Comparison of ENCODE assay signal across 13 cellular contexts in genomic region chr9:79764377-79764776, GRCh38.
A peak's percentile ranks its signal among the peaks of the same experiment; 100 is the strongest.
DNase-seq lines count a peak whose midpoint lies in the region; ATAC-seq, FAIRE-seq and TF ChIP-seq lines count a peak whose summit lies in the region.
"Had no signal": no experiment of that assay in that cellular context is flagged by ENCODE, and none has a peak within 500 bp of the region (broad histone marks: within the 10 kb centered on the region; RNA-seq: fewer than 3 reads in every experiment).

No MANE protein-coding gene starts in this region.

- no peak for TF ChIP-seq CTCF in smooth muscle cell (IDR thresholded peaks at IDR 0.05; ENCODE audit: borderline replicate concordance, insufficient read depth, poor library complexity, severe bottlenecking)

- no peak overlapping the region for H2AFZ ChIP-seq in GM23248
- no peak overlapping the region for H2AFZ ChIP-seq in smooth muscle cell (ENCODE audit: low read depth)

- DNase-seq in GM23248 (peak; percentile 96), astrocyte of the hippocampus (ENCODE audit: low read depth, low spot score) (peak; percentile 98), right cardiac atrium (peak in 2 of 3 donors; percentile 20 to 68), smooth muscle cell (lab: John Stamatoyannopoulos, UW; ENCODE audit: unreplicated experiment) (peak; percentile 27), RKO (ENCODE audit: low spot score) (no peak), frontal cortex (ENCODE audit: low spot score in 2 of 2) (no peak)
- no peak for DNase-seq in naive thymus-derived CD8-positive, alpha-beta T cell
- no peak for DNase-seq in natural killer cell treated with Interleukin-12 subunit alpha and Interleukin-12 subunit beta and Interleukin-15 and Interleukin-18, amount 100 ng/mL, for 72 hours (ENCODE audit: low spot score)
- DNase-seq: NCI-H1048; SHP77 treated with DMSO at 0.1 percent for 48 hours; stimulated activated CD4-positive, alpha-beta T cell treated with anti-CD3 and anti-CD28 coated beads, Interleukin-4, amount 100 ng/mL, for 1 hour had no signal

- H3K9me3 Mint-ChIP-seq in naive thymus-derived CD8-positive, alpha-beta T cell: no peaks in the 10 kb centered on the region
- no peaks in the 10 kb centered on the region for H3K9me3 Mint-ChIP-seq in natural killer cell treated with Interleukin-12 subunit alpha and Interleukin-12 subunit beta and Interleukin-15 and Interleukin-18, amount 100 ng/mL, for 72 hours
- H3K9me3 Mint-ChIP-seq: memory B cell had no signal

- FAIRE-seq in frontal cortex (lab: Jason Lieb, UNC): no peak

- no peaks in the 10 kb centered on the region for H3K27me3 ChIP-seq in GM23248 (replicated peaks; ENCODE audit: insufficient read depth)
- H3K27me3 ChIP-seq in right cardiac atrium (ENCODE audit: control insufficient read depth, insufficient read depth): no peaks in the 10 kb centered on the region
- no peaks in the 10 kb centered on the region for H3K27me3 ChIP-seq in smooth muscle cell (ENCODE audit: low read depth)
- H3K27me3 ChIP-seq: vagina had no signal

- H3K4me1 Mint-ChIP-seq in naive thymus-derived CD8-positive, alpha-beta T cell: peaks cover 0 to 1% (median 0%) of the 10 kb centered on the region in 4 donors
- no peaks in the 10 kb centered on the region for H3K4me1 Mint-ChIP-seq in natural killer cell treated with Interleukin-12 subunit alpha and Interleukin-12 subunit beta and Interleukin-15 and Interleukin-18, amount 100 ng/mL, for 72 hours (ENCODE audit: low read depth in 2 of 2)

- H4K20me1 ChIP-seq in GM23248 (ENCODE audit: insufficient read depth): no peaks in the 10 kb centered on the region
- no peaks in the 10 kb centered on the region for H4K20me1 ChIP-seq in smooth muscle cell (ENCODE audit: low read depth)

- no peaks in the 10 kb centered on the region for H3K36me3 Mint-ChIP-seq in naive thymus-derived CD8-positive, alpha-beta T cell
- no peaks in the 10 kb centered on the region for H3K36me3 Mint-ChIP-seq in natural killer cell treated with Interleukin-12 subunit alpha and Interleukin-12 subunit beta and Interleukin-15 and Interleukin-18, amount 100 ng/mL, for 72 hours
- H3K36me3 Mint-ChIP-seq: memory B cell had no signal

- H3K4me3 Mint-ChIP-seq in naive thymus-derived CD8-positive, alpha-beta T cell: no peak overlapping the region
- no peak overlapping the region for H3K4me3 Mint-ChIP-seq in natural killer cell treated with Interleukin-12 subunit alpha and Interleukin-12 subunit beta and Interleukin-15 and Interleukin-18, amount 100 ng/mL, for 72 hours
- H3K4me3 Mint-ChIP-seq: memory B cell had no signal

- peak; percentile 73 to 86 for ATAC-seq in right cardiac atrium
- ATAC-seq in naive thymus-derived CD8-positive, alpha-beta T cell: no peak
- ATAC-seq in natural killer cell treated with Interleukin-12 subunit alpha and Interleukin-12 subunit beta and Interleukin-15 and Interleukin-18, amount 100 ng/mL, for 72 hours: no peak

- POLR2A ChIA-PET in naive thymus-derived CD8-positive, alpha-beta T cell (lab: Charles Lee): no interaction called here

- H3K36me3 ChIP-seq in GM23248 (ENCODE audit: low read depth) (no peaks in the 10 kb centered on the region), smooth muscle cell (ENCODE audit: low read depth) (no peaks in the 10 kb centered on the region)
- H3K36me3 ChIP-seq: vagina had no signal

- intact Hi-C loops in right cardiac atrium (cut with DNase I): no loop called here

- no peaks in the 10 kb centered on the region for H3K9me3 ChIP-seq in GM23248 (ENCODE audit: low read depth)
- no peaks in the 10 kb centered on the region for H3K9me3 ChIP-seq in right cardiac atrium (ENCODE audit: control insufficient read depth, low read length)
- H3K9me3 ChIP-seq in smooth muscle cell (replicated peaks; ENCODE audit: low read depth): no peaks in the 10 kb centered on the region
- H3K9me3 ChIP-seq: vagina had no signal

- H3K27me3 Mint-ChIP-seq in naive thymus-derived CD8-positive, alpha-beta T cell: peaks cover 0 to 2% (median 0%) of the 10 kb centered on the region in 5 donors
- H3K27me3 Mint-ChIP-seq in natural killer cell treated with Interleukin-12 subunit alpha and Interleukin-12 subunit beta and Interleukin-15 and Interleukin-18, amount 100 ng/mL, for 72 hours: peaks cover 0 to 10% of the 10 kb centered on the region in 2 donors

- no peak overlapping the region for H3K4me3 ChIP-seq in GM23248
- no peak overlapping the region for H3K4me3 ChIP-seq in right cardiac atrium (ENCODE audit: low read length)
- H3K4me3 ChIP-seq in smooth muscle cell: no peak overlapping the region
- H3K4me3 ChIP-seq: vagina had no signal

- H3K79me2 ChIP-seq in GM23248 (ENCODE audit: insufficient read depth) (no peaks in the 10 kb centered on the region), smooth muscle cell (ENCODE audit: low read depth) (no peaks in the 10 kb centered on the region)

- in situ Hi-C loops in GM23248 (cut with MboI): no loop called here

- peaks cover 6% of the 10 kb centered on the region for H3K4me1 ChIP-seq in GM23248 (ENCODE audit: insufficient read depth)
- H3K4me1 ChIP-seq in right cardiac atrium (ENCODE audit: control insufficient read depth, insufficient read depth, low read length): peaks cover 4% of the 10 kb centered on the region
- H3K4me1 ChIP-seq in smooth muscle cell (ENCODE audit: low read depth): peaks cover 6% of the 10 kb centered on the region
- H3K4me1 ChIP-seq: vagina had no signal

- H3K27ac ChIP-seq in GM23248 (no peak overlapping the region), right cardiac atrium (ENCODE audit: low read length) (no peak overlapping the region), smooth muscle cell (ENCODE audit: low read depth) (peak overlapping the region; percentile 34)
- H3K27ac ChIP-seq: vagina had no signal

- WGBS in GM23248 (ENCODE audit: low coverage in 1 of 2, low lambda C conversion rate in 2 of 2, missing lambda C conversion rate in 2 of 2), 2 experiments: 0 to 2% methylated on average over 3 of the region's 3 CpGs
- WGBS in right cardiac atrium: 24% methylated on average over 3 of the region's 3 CpGs
- 9% methylated on average over 3 of the region's 3 CpGs for WGBS in smooth muscle cell (ENCODE audit: low lambda C conversion rate)

- no peak overlapping the region for H3K9ac ChIP-seq in GM23248
- H3K9ac ChIP-seq in smooth muscle cell (ENCODE audit: low read depth): no peak overlapping the region

- H3K4me2 ChIP-seq in GM23248 (ENCODE audit: unreplicated experiment) (peak overlapping the region; percentile 41), smooth muscle cell (peak overlapping the region; percentile 2)

- H3F3A ChIP-seq in GM23248 (ENCODE audit: insufficient read depth) (peaks cover 13% of the 10 kb centered on the region; the same call in 1 of the 2 replicates), smooth muscle cell (ENCODE audit: low read depth) (peaks cover 5% of the 10 kb centered on the region)

- H3K27ac Mint-ChIP-seq in naive thymus-derived CD8-positive, alpha-beta T cell: no peak overlapping the region
- no peak overlapping the region for H3K27ac Mint-ChIP-seq in natural killer cell treated with Interleukin-12 subunit alpha and Interleukin-12 subunit beta and Interleukin-15 and Interleukin-18, amount 100 ng/mL, for 72 hours
- H3K27ac Mint-ChIP-seq: memory B cell had no signal

- no peaks in the 10 kb centered on the region for H3K9me2 ChIP-seq in GM23248 (ENCODE audit: insufficient read depth)

Comparison
In these comparisons a context has a peak if more than half of its experiments do, and no peak if none do; other contexts are left out.
1. DNase-seq: peak in GM23248 (single experiment), astrocyte of the hippocampus (single experiment), right cardiac atrium (2 of 3) and smooth muscle cell (single experiment); none in naive thymus-derived CD8-positive, alpha-beta T cell (0 of 10), RKO (single experiment), natural killer cell treated with Interleukin-12 subunit alpha and Interleukin-12 subunit beta and Interleukin-15 and Interleukin-18, amount 100 ng/mL, for 72 hours (single experiment) and frontal cortex (0 of 2).
2. ATAC-seq: peak in right cardiac atrium (2 of 2); none in naive thymus-derived CD8-positive, alpha-beta T cell (0 of 2) and natural killer cell treated with Interleukin-12 subunit alpha and Interleukin-12 subunit beta and Interleukin-15 and Interleukin-18, amount 100 ng/mL, for 72 hours (0 of 2).